Comparison of ENCODE assay signal across 6 cellular contexts in the genomic region with DNA sequence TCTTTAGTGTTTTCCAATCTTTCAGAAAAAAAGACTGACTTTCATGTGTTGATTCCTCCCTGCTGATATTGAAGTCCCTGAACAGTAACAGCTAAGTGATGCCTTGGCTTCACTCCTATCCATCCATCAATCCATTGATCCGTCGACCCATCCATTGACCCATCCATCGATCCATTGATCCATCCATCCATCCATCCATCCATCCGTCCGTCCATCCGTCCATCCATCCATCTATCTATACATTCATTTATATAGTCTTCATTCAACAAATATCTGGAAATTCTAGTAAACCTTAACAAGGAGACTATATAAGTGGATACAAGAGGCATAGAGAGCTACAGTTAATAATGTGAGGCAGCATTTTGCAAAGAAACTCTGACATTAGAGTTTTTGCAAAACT. TPM values are rescaled to one million over a fixed set of nuclear protein-coding genes. Genes with fewer than 3 reads are reported as not detected.
"Had no signal": no experiment of that assay in that cellular context is flagged by ENCODE, and none has a peak within 500 bp of the region (broad histone marks: within the 10 kb centered on the region; RNA-seq: fewer than 3 reads in every experiment).

No MANE protein-coding gene starts in this region.

- H3K27ac ChIP-seq: HL-60 had no signal

- DNase-seq: KBM-7, KG1 had no signal

- H3K4me3 ChIP-seq: K562 had no signal

- ATAC-seq: HepG2, K562 had no signal

- H3K27ac Mint-ChIP-seq: IgD-negative memory B cell had no signal

- H3K4me3 Mint-ChIP-seq: IgD-negative memory B cell had no signal

- H3K4me1 Mint-ChIP-seq: IgD-negative memory B cell had no signal

- H3K36me3 Mint-ChIP-seq: IgD-negative memory B cell had no signal

RNA-seq across cellular contexts. Expression of gene LAMB1, which starts 21.6 kb away (rescaled TPM):
- polyA plus RNA-seq: IgD-negative memory B cell had no signal
